In genomic region chr22:38025514-38025913, GRCh38 we compare ENCODE assay signal across 28 cellular contexts. TPM values are rescaled to one million over a fixed set of nuclear protein-coding genes. Genes with fewer than 3 reads are reported as not detected.
DNase-seq lines count a peak whose midpoint lies in the region; ATAC-seq and TF ChIP-seq lines count a peak whose summit lies in the region.
"Had no signal": no experiment of that assay in that cellular context is flagged by ENCODE, and none has a peak within 500 bp of the region (broad histone marks: within the 10 kb centered on the region; RNA-seq: fewer than 3 reads in every experiment).

No MANE protein-coding gene starts in this region.

- TF ChIP-seq CTCF in neural crest cell (conservative IDR thresholded peaks at IDR 0.05), result no peak

- no peak overlapping the region for H3K4me3 ChIP-seq in right cardiac atrium (ENCODE audit: low read length)

- peaks cover 81% of the 10 kb centered on the region for H3K4me1 Mint-ChIP-seq in neural crest cell
- H3K4me1 Mint-ChIP-seq: CD14-positive monocyte had no signal

- H3K9me3 ChIP-seq in right cardiac atrium (ENCODE audit: control insufficient read depth, low read length), result no peaks in the 10 kb centered on the region
- H3K9me3 ChIP-seq: BE2C had no signal

- DNase-seq in Right ventricle myocardium inferior (ENCODE audit: missing footprints) (peak; percentile 35), right cardiac atrium (no peak), neural crest cell (ENCODE audit: low read depth, low spot score) (no peak), NCI-H226 (no peak), HPDE6-E6E7 (ENCODE audit: extremely low spot score) (no peak), NCI-H1694 treated with DMSO at 0.1 percent for 48 hours (lab: John Stamatoyannopoulos, UW) (no peak)
- DNase-seq: BE2C; CD8-positive, alpha-beta memory T cell; DMS79 treated with DMSO at 0.1 percent for 48 hours; GOT3; KBM-7; MV-4-11; NCI-H1105 treated with DMSO at 0.1 percent for 48 hours; NCI-H146; NCI-H2029; NCI-H446 treated with DMSO at 0.1 percent for 48 hours; NCI-H526; RPMI8226; SHP77 had no signal

- no peak overlapping the region for H3K27ac ChIP-seq in right cardiac atrium (ENCODE audit: low read length)
- H3K27ac ChIP-seq in cingulate gyrus (ENCODE audit: low read depth, low read length), result peak overlapping the region; percentile 94
- H3K27ac ChIP-seq: 22Rv1, HL-60 had no signal

- intact Hi-C loops in Right ventricle myocardium inferior (cut with DNase I), result no loop called here
- intact Hi-C loops in right cardiac atrium (cut with DNase I), result no loop called here

- no peaks in the 10 kb centered on the region for H3K27me3 Mint-ChIP-seq in neural crest cell (ENCODE audit: low read depth)

- H3K27me3 ChIP-seq in right cardiac atrium (ENCODE audit: control insufficient read depth, insufficient read depth), result no peaks in the 10 kb centered on the region
- H3K27me3 ChIP-seq: BE2C had no signal

- ATAC-seq in Right ventricle myocardium inferior, result no peak
- no peak for ATAC-seq in right cardiac atrium
- ATAC-seq: HCT116 had no signal

- peaks cover 2% of the 10 kb centered on the region for H3K4me1 ChIP-seq in right cardiac atrium (ENCODE audit: control insufficient read depth, insufficient read depth, low read length)

- peak overlapping the region; percentile 16 for H3K4me3 Mint-ChIP-seq in neural crest cell
- H3K4me3 Mint-ChIP-seq: CD14-positive monocyte; CD8-positive, alpha-beta memory T cell had no signal

- H3K27ac Mint-ChIP-seq in neural crest cell (ENCODE audit: unreplicated experiment), result peak overlapping the region; percentile 30
- H3K27ac Mint-ChIP-seq: CD14-positive monocyte had no signal

- WGBS in right cardiac atrium, result 87% methylated on average over 8 of the region's 8 CpGs

- no peaks in the 10 kb centered on the region for H3K36me3 Mint-ChIP-seq in neural crest cell (ENCODE audit: low read depth)
- H3K36me3 Mint-ChIP-seq: CD14-positive monocyte; CD8-positive, alpha-beta memory T cell had no signal

- H3K9me3 Mint-ChIP-seq in neural crest cell, result no peaks in the 10 kb centered on the region
- H3K9me3 Mint-ChIP-seq: CD14-positive monocyte; CD8-positive, alpha-beta memory T cell had no signal

RNA-seq across cellular contexts. Expression of gene PICK1, which starts 31.7 kb away (rescaled TPM):
- total RNA-seq in Right ventricle myocardium inferior (20.9 TPM), right cardiac atrium (10 to 100 TPM; 23.8 to 26.5 (median 25.0) TPM), neural crest cell (20.1 and 24.0 TPM in 2 replicates)
- 31.3 TPM for polyA plus RNA-seq in right cardiac atrium

RNA-seq across cellular contexts. Expression of gene SOX10, which starts 41.2 kb away (rescaled TPM):
- total RNA-seq in Right ventricle myocardium inferior (1.9 TPM), right cardiac atrium (1 to 10 TPM; 3.5 to 5.9 (median 4.6) TPM), neural crest cell (279 and 293 TPM in 2 replicates)
- polyA plus RNA-seq in right cardiac atrium, result 5.8 TPM
- total RNA-seq: CD8-positive, alpha-beta memory T cell; HT-29; LHCN-M2; MCF 10A had no signal
- polyA plus RNA-seq: CD14-positive monocyte; CD8-positive, alpha-beta memory T cell had no signal

RNA-seq across cellular contexts. Expression of gene SLC16A8, which starts 58.5 kb away (rescaled TPM):
- total RNA-seq in Right ventricle myocardium inferior (not detected), right cardiac atrium (under 1 TPM in 3 of 4 donors, not detected in 1; 0.41 to 0.68 (median 0.57) TPM), neural crest cell (0.26 TPM in 1 of 2 replicates, not detected in the other)
- 0.63 TPM for polyA plus RNA-seq in right cardiac atrium
- total RNA-seq: HT-29, LHCN-M2, MCF 10A, SK-MEL-5 had no signal
- polyA plus RNA-seq: CD14-positive monocyte; CD8-positive, alpha-beta memory T cell had no signal

Comparison
In these comparisons a context has a peak if more than half of its experiments do, and no peak if none do; other contexts are left out.
1. RNA of gene SOX10, which starts 41.2 kb away (total RNA-seq): 279 to 293 TPM in neural crest cell; 3.5 to 5.9 TPM in right cardiac atrium and 1.9 TPM in Right ventricle myocardium inferior (single experiment); every median in the first group is over 10 times any median in the second.